8 cellular contexts compared by ENCODE assay signal in the genomic region with DNA sequence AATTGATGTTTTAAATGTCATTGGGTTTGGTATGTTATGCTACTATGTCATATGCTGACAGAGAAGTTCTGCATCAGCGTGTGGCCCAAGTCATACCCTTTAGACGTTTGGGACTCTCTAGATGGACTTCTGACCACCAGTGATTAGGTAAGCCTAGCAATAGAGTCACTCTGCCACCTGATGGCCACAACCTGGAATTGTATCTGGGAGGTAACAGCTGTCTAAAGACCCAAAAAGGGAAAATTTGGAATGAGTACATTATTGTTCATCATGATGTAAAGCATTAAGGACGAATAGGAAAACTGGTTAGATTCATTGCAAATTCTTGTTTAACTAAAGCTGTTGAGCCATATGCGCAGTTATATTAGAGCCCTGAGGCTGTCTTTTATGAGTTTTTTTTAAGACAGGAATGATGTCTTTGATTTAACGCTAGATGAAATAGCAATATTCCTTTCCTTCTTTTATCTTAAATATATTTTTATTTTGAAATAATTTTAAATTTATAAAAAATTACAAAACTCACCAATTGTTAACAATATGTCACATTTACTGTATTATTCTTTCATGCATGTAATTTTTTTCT.
A peak's percentile ranks its signal among the peaks of the same experiment; 100 is the strongest.
DNase-seq lines count a peak whose midpoint lies in the region; ATAC-seq, FAIRE-seq and TF ChIP-seq lines count a peak whose summit lies in the region.

No MANE protein-coding gene starts in this region.

- H2BK15ac ChIP-seq in H1 (ENCODE audit: low read length), result no peak overlapping the region

- no peaks in the 10 kb centered on the region for H3K9me3 ChIP-seq in PC-9 (ENCODE audit: insufficient read depth, low read depth)
- H3K9me3 ChIP-seq in H1 (ENCODE audit: insufficient read depth in 2 of 2, low read depth in 1 of 2, low read length in 1 of 2), result no peaks in the 10 kb centered on the region

- H3K4ac ChIP-seq in H1 (replicated peaks; ENCODE audit: insufficient read length, low read depth, low read length), result no peak overlapping the region

- H4K5ac ChIP-seq in H1 (ENCODE audit: insufficient read length, low read depth, low read length), result no peak overlapping the region

- H2AK5ac ChIP-seq in H1 (ENCODE audit: low read depth, low read length), result no peak overlapping the region

- peak; percentile 98 for FAIRE-seq in H1 (lab: Jason Lieb, UNC)

- POLR2A ChIA-PET in PC-9 (lab: Charles Lee; ENCODE audit: unreplicated experiment), result interaction anchor here (0.6 kb wide), 1 partner anchor 246 kb away, joined by 4 read pairs; no protein-coding TSS in a partner anchor
- POLR2A ChIA-PET in H1 (lab: Charles Lee; ENCODE audit: partially characterized antibody), result interaction anchor here (0.6 to 1.0 kb wide), 2 partner anchors 228 to 377 kb away, joined by 3 read pairs; no protein-coding TSS in a partner anchor

- H3K4me3 Mint-ChIP-seq in neural crest cell, result no peak overlapping the region

- H3K4me1 ChIP-seq in PC-9 (replicated peaks; ENCODE audit: insufficient read depth), result no peaks in the 10 kb centered on the region
- H3K4me1 ChIP-seq in H1 (replicated peaks in 1 of 4; ENCODE audit: control insufficient read depth in 3 of 4, insufficient read depth in 4 of 4, low read length in 3 of 4), result no peaks in the 10 kb centered on the region

- H4K8ac ChIP-seq in H1 (ENCODE audit: extremely low read depth, insufficient read depth, low read length), result no peak overlapping the region

- no peak overlapping the region for H3K4me2 ChIP-seq in PC-9
- H3K4me2 ChIP-seq in H1 (ENCODE audit: insufficient read depth in 1 of 2, low read depth in 2 of 2, low read length in 2 of 2), result no peak overlapping the region

- H3K36me3 ChIP-seq in PC-9 (ENCODE audit: low read depth) (no peaks in the 10 kb centered on the region), H1 (ENCODE audit: control insufficient read depth in 2 of 4, insufficient read depth in 4 of 4, low read length in 3 of 4) (no peaks in the 10 kb centered on the region)

- in situ Hi-C loops in Caki2 (cut with HindIII; ENCODE audit: low pct_unique_long_range_greater_than_20kb, low sequenced_read_pairs), result no loop called here

- no peak overlapping the region for H2BK20ac ChIP-seq in H1 (ENCODE audit: low read length)

- peak; percentile 95 to 98 for TF ChIP-seq RAD21 in H1 (IDR thresholded peaks at IDR 0.05 in 1 of 2, conservative IDR thresholded peaks at IDR 0.05 in 1 of 2; ENCODE audit: low read depth in 2 of 2, low read length in 2 of 2)

- TF ChIP-seq POLR2A in H1 (IDR thresholded peaks at IDR 0.05; ENCODE audit: control extremely low read depth in 1 of 2, low read depth in 2 of 2, low read length in 2 of 2), result no peak

- H3F3A ChIP-seq in PC-9 (ENCODE audit: insufficient read depth, low read depth), result no peaks in the 10 kb centered on the region

- H3K4me1 Mint-ChIP-seq in neural crest cell, result no peaks in the 10 kb centered on the region

- H4K91ac ChIP-seq in H1 (replicated peaks; ENCODE audit: insufficient read length, low read length), result no peak overlapping the region

- no peak for ATAC-seq in HG03139 (IDR thresholded peaks at IDR 0.05; ENCODE audit: unreplicated experiment)

- H3K4me3 ChIP-seq in PC-9, result no peak overlapping the region
- H3K4me3 ChIP-seq in H1 (ENCODE audit: extremely low read depth in 1 of 4, insufficient read depth in 2 of 4, low read depth in 3 of 4, low read length in 4 of 4), result no peak overlapping the region

- H3K9ac ChIP-seq in H1 (replicated peaks in 1 of 4; ENCODE audit: extremely low read depth in 1 of 4, low read depth in 3 of 4, low read length in 3 of 4), result no peak overlapping the region

- H3K23ac ChIP-seq in H1 (ENCODE audit: insufficient read length), result no peak overlapping the region

- peaks cover 2% of the 10 kb centered on the region for H3K27me3 Mint-ChIP-seq in neural crest cell (ENCODE audit: low read depth)

- CTCF ChIA-PET in PC-9 (lab: Charles Lee), result interaction anchor here (0.7 kb wide), 2 partner anchors 27 to 1248 kb away, joined by 6 to 7 read pairs; no protein-coding TSS in a partner anchor
- CTCF ChIA-PET in H1 (lab: Charles Lee; ENCODE audit: partially characterized antibody), result interaction anchor here (0.5 to 5.4 kb wide), 41 partner anchors 8 to 606 kb away, joined by 3 to 29 read pairs (median 4); a partner anchor contains a TSS

- no peak overlapping the region for H2AFZ ChIP-seq in PC-9
- H2AFZ ChIP-seq in H1 (ENCODE audit: low read length), result no peak overlapping the region

- no peaks in the 10 kb centered on the region for H3K23me2 ChIP-seq in H1 (ENCODE audit: low read depth, low read length)

- H3K79me1 ChIP-seq in H1 (ENCODE audit: low read depth, low read length), result no peaks in the 10 kb centered on the region

- peak; percentile 20 for DNase-seq in Caki2 (ENCODE audit: low read depth)
- peak; percentile 46 for DNase-seq in H4 (ENCODE audit: low spot score)
- peak; percentile 46 to 48 for DNase-seq in PC-9
- peak; percentile 9 to 63 for DNase-seq in H1 (ENCODE audit: low read depth in 1 of 2, low spot score in 2 of 2)
- peak; percentile 48 for DNase-seq in neural crest cell (ENCODE audit: low read depth, low spot score)
- no peak for DNase-seq in GM19240 (ENCODE audit: insufficient read length, low spot score)
- DNase-seq in stimulated activated CD4-positive, alpha-beta T cell treated with anti-CD3 and anti-CD28 coated beads, Interleukin-2, amount 100 ng/mL, for 24 hours, result no peak

- H3K79me2 ChIP-seq in PC-9 (ENCODE audit: low read depth) (no peaks in the 10 kb centered on the region), H1 (ENCODE audit: control insufficient read depth in 1 of 2, insufficient read depth in 2 of 2, low read length in 2 of 2) (no peaks in the 10 kb centered on the region)

- H2BK12ac ChIP-seq in H1 (ENCODE audit: low read depth, low read length), result no peak overlapping the region

- H3K27ac ChIP-seq in PC-9 (no peak overlapping the region), H1 (ENCODE audit: low read depth, low read length) (no peak overlapping the region)

- H2BK120ac ChIP-seq in H1 (replicated peaks; ENCODE audit: low read depth, low read length), result no peak overlapping the region

- H3K18ac ChIP-seq in H1 (ENCODE audit: extremely low read depth, low read length), result no peak overlapping the region

- no peak for TF ChIP-seq EP300 in H1 (IDR thresholded peaks at IDR 0.05; ENCODE audit: borderline replicate concordance in 1 of 2, low read depth in 2 of 2, low read length in 2 of 2)

- no peak overlapping the region for H3K27ac Mint-ChIP-seq in neural crest cell (ENCODE audit: unreplicated experiment)

- intact Hi-C loops in PC-9 (cut with micrococcal nuclease; ENCODE audit: unreplicated experiment), result loop anchor here (2.0 kb wide), 1 partner anchor 521 kb away; no protein-coding TSS in a partner anchor

- TF ChIP-seq CTCF in PC-9 (conservative IDR thresholded peaks at IDR 0.05) (peak; percentile 82), H1 (IDR thresholded peaks at IDR 0.05; ENCODE audit: control extremely low read depth in 1 of 3, insufficient read depth in 1 of 3, low read depth in 1 of 3, low read length in 3 of 3) (peak in 2 of 3 experiments; percentile 90; a peak in 3 of 4 replicates), neural crest cell (conservative IDR thresholded peaks at IDR 0.05) (peak; percentile 79)

- BruUV-seq in PC-9 (replicated peaks; lab: Mats Ljungman, UMichigan), result no TSS peak

- H3K9me3 Mint-ChIP-seq in neural crest cell, result no peaks in the 10 kb centered on the region

- H3K36me3 Mint-ChIP-seq in neural crest cell (ENCODE audit: low read depth), result no peaks in the 10 kb centered on the region

- no peak overlapping the region for H3K14ac ChIP-seq in H1 (ENCODE audit: insufficient read length)

- 35% methylated on average over 5 of the region's 5 CpGs; no CpG with 5 or more reads in 1 of the 2 experiments for WGBS in H1 (ENCODE audit: extremely low coverage in 1 of 2, insufficient coverage in 1 of 2, insufficient read length in 1 of 2, insufficient replicate concordance in 2 of 2, low coverage in 1 of 2, low lambda C conversion rate in 2 of 2, missing lambda C conversion rate in 1 of 2), 2 experiments

- H2BK5ac ChIP-seq in H1 (ENCODE audit: low read depth, low read length), result no peak overlapping the region

- H3K56ac ChIP-seq in H1 (replicated peaks; ENCODE audit: insufficient read length, low read depth, low read length), result no peak overlapping the region

- H4K20me1 ChIP-seq in PC-9 (ENCODE audit: insufficient read depth), result no peaks in the 10 kb centered on the region
- no peaks in the 10 kb centered on the region for H4K20me1 ChIP-seq in H1 (replicated peaks in 1 of 2; ENCODE audit: control insufficient read depth in 1 of 2, insufficient read depth in 2 of 2, low read length in 2 of 2)

- H3K27me3 ChIP-seq in PC-9 (ENCODE audit: insufficient read depth, low read depth) (no peaks in the 10 kb centered on the region), H1 (replicated peaks in 1 of 4; ENCODE audit: control insufficient read depth in 3 of 4, extremely low read depth in 1 of 4, insufficient read depth in 3 of 4, low read length in 3 of 4) (no peaks in the 10 kb centered on the region)

- no peaks in the 10 kb centered on the region for H3K9me2 ChIP-seq in PC-9 (ENCODE audit: insufficient read depth)

TF ChIP-seq in H1, 55 proteins besides CTCF, POLR2A, EP300 and RAD21 (continues in another document):
- TF ChIP-seq POLR2AphosphoS5 (IDR thresholded peaks at IDR 0.05; ENCODE audit: low read depth, low read length) (no peak), GTF2F1 (IDR thresholded peaks at IDR 0.05; ENCODE audit: borderline replicate concordance, low read depth, low read length) (no peak), NRF1 (IDR thresholded peaks at IDR 0.05; ENCODE audit: low read depth, low read length) (no peak), PHF8 (conservative IDR thresholded peaks at IDR 0.05; ENCODE audit: low read depth, low read length) (no peak), TAF1 (IDR thresholded peaks at IDR 0.05; ENCODE audit: low read depth, low read length) (no peak), HDAC2 (IDR thresholded peaks at IDR 0.05; ENCODE audit: borderline replicate concordance in 1 of 2, low read depth in 2 of 2, low read length in 2 of 2) (no peak), SIX5 (IDR thresholded peaks at IDR 0.05; ENCODE audit: low read depth, low read length) (no peak), ZNF274 (IDR thresholded peaks at IDR 0.05; ENCODE audit: borderline replicate concordance, extremely low read depth, low read length) (no peak), HDAC6 (IDR thresholded peaks at IDR 0.05; ENCODE audit: low read depth, low read length) (no peak), CHD1 (IDR thresholded peaks at IDR 0.05; ENCODE audit: low read depth, low read length) (no peak), SP4 (IDR thresholded peaks at IDR 0.05; ENCODE audit: low read length) (no peak), SP2 (IDR thresholded peaks at IDR 0.05; ENCODE audit: low read length) (no peak), TEAD4 (IDR thresholded peaks at IDR 0.05; ENCODE audit: low read depth, low read length) (no peak), TAF7 (optimal IDR thresholded peaks at IDR 0.05; ENCODE audit: borderline replicate concordance, low read depth, low read length) (no peak)
- TF ChIP-seq, protein P1, sequence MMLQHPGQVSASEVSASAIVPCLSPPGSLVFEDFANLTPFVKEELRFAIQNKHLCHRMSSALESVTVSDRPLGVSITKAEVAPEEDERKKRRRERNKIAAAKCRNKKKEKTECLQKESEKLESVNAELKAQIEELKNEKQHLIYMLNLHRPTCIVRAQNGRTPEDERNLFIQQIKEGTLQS (IDR thresholded peaks at IDR 0.05; ENCODE audit: insufficient read depth, low read depth, low read length), result no peak

Comparison
In these comparisons a context has a peak if more than half of its experiments do, and no peak if none do; other contexts are left out.
1. DNase-seq: peak in Caki2 (single experiment), H4 (single experiment), PC-9 (2 of 2), H1 (2 of 2) and neural crest cell (single experiment); none in GM19240 (single experiment) and stimulated activated CD4-positive, alpha-beta T cell treated with anti-CD3 and anti-CD28 coated beads, Interleukin-2, amount 100 ng/mL, for 24 hours (0 of 2).
2. Peak in every context shown above with its lines, with median percentiles within 50 percentile points of each other: CTCF ChIP-seq.